8 cellular contexts compared by ENCODE assay signal in the genomic region with DNA sequence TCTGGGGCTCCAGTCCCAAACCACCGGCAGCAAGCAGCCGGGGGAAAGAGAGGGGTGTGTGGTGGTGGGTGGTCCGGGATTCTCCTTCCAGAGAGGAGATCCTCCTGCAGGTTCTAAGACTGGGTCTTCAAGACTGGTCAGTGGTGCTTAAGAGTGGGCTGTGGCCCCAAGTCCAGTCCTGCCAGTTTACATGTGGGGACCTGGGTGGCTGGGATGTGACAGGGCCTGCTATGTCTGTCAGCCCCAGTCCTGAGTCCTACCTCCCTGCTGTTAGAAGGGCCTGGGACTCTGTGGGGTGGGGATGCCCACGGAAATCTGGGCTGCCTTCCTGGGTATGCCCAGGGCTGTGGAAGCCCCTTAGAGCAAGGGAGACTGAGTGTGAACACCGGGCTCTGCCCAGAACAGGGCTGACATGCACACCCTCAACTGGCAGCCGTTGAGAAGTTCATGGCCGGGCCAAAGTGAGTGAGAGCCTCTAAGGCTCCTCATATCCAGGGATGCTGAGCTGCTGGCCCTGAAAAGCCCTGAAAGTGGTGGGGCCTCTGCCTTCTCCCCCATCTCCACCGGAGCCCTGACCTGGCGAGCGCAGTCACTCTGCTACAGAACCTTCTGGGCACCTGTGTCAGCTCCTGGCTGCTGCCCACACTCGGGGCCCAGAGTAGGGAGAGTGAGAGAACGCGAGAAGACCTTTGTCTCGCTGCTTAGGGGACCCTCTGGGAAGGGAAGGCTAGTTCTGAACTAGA. TPM values are rescaled to one million over a fixed set of nuclear protein-coding genes. Genes with fewer than 3 reads are reported as not detected.
DNase-seq lines count a peak whose midpoint lies in the region; ATAC-seq and TF ChIP-seq lines count a peak whose summit lies in the region.

No MANE protein-coding gene starts in this region.

- TF ChIP-seq POLR2A in HCT116 (IDR thresholded peaks at IDR 0.05; ENCODE audit: borderline replicate concordance, extremely low read depth, insufficient read depth, insufficient read length) (no peak), heart left ventricle (IDR thresholded peaks at IDR 0.05) (no peak)

- intact Hi-C loops in HCT116 (cut with micrococcal nuclease): no loop called here
- intact Hi-C loops in heart left ventricle (cut with DNase I): loop anchor here in 1 of 10 donors (10.0 kb wide), 1 partner anchor 133 kb away; no protein-coding TSS in a partner anchor

- BruUV-seq in HCT116 (replicated peaks; lab: Mats Ljungman, UMichigan): no TSS peak

- H3K36me3 Mint-ChIP-seq in activated CD4-positive, alpha-beta memory T cell treated with anti-CD3 and anti-CD28 coated beads, Interleukin-2, amount 10 ng/mL, durations not matched to agents 7 days and 5 days (ENCODE audit: low read depth): peaks cover 6% of the 10 kb centered on the region

- H3K27ac Mint-ChIP-seq in activated CD4-positive, alpha-beta memory T cell treated with anti-CD3 and anti-CD28 coated beads, Interleukin-2, amount 10 ng/mL, durations not matched to agents 7 days and 5 days: peak overlapping the region; percentile 80

- H3K9me3 Mint-ChIP-seq in activated CD4-positive, alpha-beta memory T cell treated with anti-CD3 and anti-CD28 coated beads, Interleukin-2, amount 10 ng/mL, durations not matched to agents 7 days and 5 days: peaks cover 3% of the 10 kb centered on the region

- no peaks in the 10 kb centered on the region for H3K27me3 Mint-ChIP-seq in activated CD4-positive, alpha-beta memory T cell treated with anti-CD3 and anti-CD28 coated beads, Interleukin-2, amount 10 ng/mL, durations not matched to agents 7 days and 5 days

- H3K9ac ChIP-seq in HCT116 (ENCODE audit: low read length) (peak overlapping the region; percentile 73), skeletal muscle satellite cell (ENCODE audit: low read depth, low read length) (peak overlapping the region; percentile 83)

- peaks cover 27% of the 10 kb centered on the region for H3K4me1 Mint-ChIP-seq in activated CD4-positive, alpha-beta memory T cell treated with anti-CD3 and anti-CD28 coated beads, Interleukin-2, amount 10 ng/mL, durations not matched to agents 7 days and 5 days

- H3K79me2 ChIP-seq in HCT116 (ENCODE audit: insufficient read depth, low read length): peaks cover 47% of the 10 kb centered on the region; the same call in 1 of the 2 replicates

- H3K36me3 ChIP-seq in HCT116 (ENCODE audit: control insufficient read depth in 1 of 2, insufficient read depth in 2 of 2, low read length in 2 of 2) (no peaks in the 10 kb centered on the region), heart left ventricle (no peaks in the 10 kb centered on the region), skeletal muscle satellite cell (ENCODE audit: insufficient read depth, low read length) (no peaks in the 10 kb centered on the region)

- H3K4me3 Mint-ChIP-seq in activated CD4-positive, alpha-beta memory T cell treated with anti-CD3 and anti-CD28 coated beads, Interleukin-2, amount 10 ng/mL, durations not matched to agents 7 days and 5 days: peak overlapping the region; percentile 80

- no peak for TF ChIP-seq RAD21 in HCT116 (IDR thresholded peaks at IDR 0.05; ENCODE audit: low read depth)

- H3K27me3 ChIP-seq in HCT116 (ENCODE audit: insufficient read depth, low read length) (no peaks in the 10 kb centered on the region), heart left ventricle (no peaks in the 10 kb centered on the region), skeletal muscle satellite cell (ENCODE audit: control insufficient read depth, insufficient read depth, low read length) (no peaks in the 10 kb centered on the region)

- RAD21 ChIA-PET in HCT116 (lab: Charles Lee; ENCODE audit: low non-redundant PET in 1 of 2, low total read pairs in 2 of 2, uncharacterized antibody in 2 of 2, unreplicated experiment in 2 of 2): no interaction called here

- CTCF ChIA-PET in HCT116 (lab: Charles Lee): interaction anchor here (0.8 to 0.9 kb wide), 2 partner anchors 10 to 11 kb away, joined by 3 to 6 read pairs; no protein-coding TSS in a partner anchor
- CTCF ChIA-PET in activated CD4-positive, alpha-beta memory T cell treated with anti-CD3 and anti-CD28 coated beads, Interleukin-2, amount 10 ng/mL, durations not matched to agents 7 days and 5 days (lab: Charles Lee): interaction anchor here (0.9 kb wide), 1 partner anchor 12 kb away, joined by 5 read pairs; no protein-coding TSS in a partner anchor

- H3K27ac ChIP-seq in HCT116 (ENCODE audit: low read depth, low read length) (no peak overlapping the region; the same call in 1 of the 2 replicates), heart left ventricle (peak overlapping the region; percentile 85 to 97 (median 90))

- H2AFZ ChIP-seq in HCT116 (ENCODE audit: low read depth, low read length, poor library complexity, severe bottlenecking): no peak overlapping the region

- no peaks in the 10 kb centered on the region for H3K9me3 ChIP-seq in HCT116 (ENCODE audit: control insufficient read depth in 1 of 2, insufficient read depth in 1 of 2, low read depth in 1 of 2, low read length in 2 of 2)
- no peaks in the 10 kb centered on the region for H3K9me3 ChIP-seq in heart left ventricle
- no peaks in the 10 kb centered on the region for H3K9me3 ChIP-seq in skeletal muscle satellite cell (replicated peaks; ENCODE audit: low read length)

- peak overlapping the region; percentile 85 for H3K4me2 ChIP-seq in HCT116 (ENCODE audit: low read length)
- peak overlapping the region; percentile 95 for H3K4me2 ChIP-seq in skeletal muscle satellite cell (ENCODE audit: low read length)

- H3K4me3 ChIP-seq in HCT116 (replicated peaks in 1 of 2; ENCODE audit: low read depth in 1 of 2, low read length in 2 of 2) (peak overlapping the region; percentile 61 to 76), heart left ventricle (peak overlapping the region; percentile 65 to 96 (median 85)), skeletal muscle satellite cell (ENCODE audit: low read length) (peak overlapping the region; percentile 75)

- ATAC-seq in HCT116 (peak; percentile 5; the same call in 1 of the 2 replicates), heart left ventricle (peak in 3 of 4 donors; percentile 23 to 28 (median 28))

- 46 to 83% (median 58%) methylated on average over 7 to 14 of the region's 14 CpGs for WGBS in heart left ventricle, 4 donors

- peaks cover 7 to 18% of the 10 kb centered on the region in 2 experiments; a peak in 3 of 4 replicates for H3K4me1 ChIP-seq in HCT116 (ENCODE audit: control insufficient read depth in 1 of 2, insufficient read depth in 2 of 2, low read length in 2 of 2)
- H3K4me1 ChIP-seq in heart left ventricle: peaks cover 0 to 72% (median 62%) of the 10 kb centered on the region in 12 donors
- H3K4me1 ChIP-seq in skeletal muscle satellite cell (ENCODE audit: control insufficient read depth, insufficient read depth, low read length): peaks cover 33% of the 10 kb centered on the region

- DNase-seq in HCT116 (ENCODE audit: low read depth, low spot score): no peak
- peak; percentile 17 for DNase-seq in activated CD4-positive, alpha-beta memory T cell treated with anti-CD3 and anti-CD28 coated beads, Interleukin-2, amount 10 ng/mL, durations not matched to agents 7 days and 5 days
- DNase-seq in heart left ventricle: no peak
- no peak for DNase-seq in iPS-NIHi11 (ENCODE audit: low spot score)
- DNase-seq in NCI-H446 (lab: John Stamatoyannopoulos, UW): no peak
- DNase-seq in NCI-H146 treated with DMSO at 0.1 percent for 48 hours (lab: John Stamatoyannopoulos, UW; ENCODE audit: unreplicated experiment): no peak
- no peak for DNase-seq in HK-2 (ENCODE audit: unreplicated experiment)

- no peaks in the 10 kb centered on the region for H4K20me1 ChIP-seq in HCT116 (ENCODE audit: insufficient read depth)

- POLR2A ChIA-PET in HCT116 (lab: Charles Lee): interaction anchor here (0.9 kb wide), 1 partner anchor 12 kb away, joined by 3 read pairs; no protein-coding TSS in a partner anchor
- POLR2A ChIA-PET in activated CD4-positive, alpha-beta memory T cell treated with anti-CD3 and anti-CD28 coated beads, Interleukin-2, amount 10 ng/mL, durations not matched to agents 7 days and 5 days (lab: Charles Lee): interaction anchor here (0.6 to 4.1 kb wide), 9 partner anchors 8 to 125 kb away, joined by 3 to 45 read pairs (median 3); partner anchors contain the start of gene FAM120AOS

- no peaks in the 10 kb centered on the region for H3K9me2 ChIP-seq in HCT116 (ENCODE audit: insufficient read depth)

- TF ChIP-seq CTCF in HCT116 (IDR thresholded peaks at IDR 0.05 in 2 of 3, conservative IDR thresholded peaks at IDR 0.05 in 1 of 3; ENCODE audit: borderline replicate concordance in 1 of 3, insufficient read depth in 1 of 3, low read depth in 2 of 3, low read length in 2 of 3) (no peak), heart left ventricle (IDR thresholded peaks at IDR 0.05) (no peak)

TF ChIP-seq in HCT116, 20 proteins besides CTCF, POLR2A, EP300 and RAD21 (continues in another document):
- no peak for TF ChIP-seq CEBPB (IDR thresholded peaks at IDR 0.05; ENCODE audit: low read depth)
- TF ChIP-seq SP1 (IDR thresholded peaks at IDR 0.05; ENCODE audit: low read depth): no peak
- no peak for TF ChIP-seq POLR2AphosphoS5 (IDR thresholded peaks at IDR 0.05; ENCODE audit: low read depth, low read length)
- TF ChIP-seq FOSL1 (IDR thresholded peaks at IDR 0.05; ENCODE audit: low read depth): no peak
- TF ChIP-seq JUND (IDR thresholded peaks at IDR 0.05): no peak
- TF ChIP-seq, protein P1, sequence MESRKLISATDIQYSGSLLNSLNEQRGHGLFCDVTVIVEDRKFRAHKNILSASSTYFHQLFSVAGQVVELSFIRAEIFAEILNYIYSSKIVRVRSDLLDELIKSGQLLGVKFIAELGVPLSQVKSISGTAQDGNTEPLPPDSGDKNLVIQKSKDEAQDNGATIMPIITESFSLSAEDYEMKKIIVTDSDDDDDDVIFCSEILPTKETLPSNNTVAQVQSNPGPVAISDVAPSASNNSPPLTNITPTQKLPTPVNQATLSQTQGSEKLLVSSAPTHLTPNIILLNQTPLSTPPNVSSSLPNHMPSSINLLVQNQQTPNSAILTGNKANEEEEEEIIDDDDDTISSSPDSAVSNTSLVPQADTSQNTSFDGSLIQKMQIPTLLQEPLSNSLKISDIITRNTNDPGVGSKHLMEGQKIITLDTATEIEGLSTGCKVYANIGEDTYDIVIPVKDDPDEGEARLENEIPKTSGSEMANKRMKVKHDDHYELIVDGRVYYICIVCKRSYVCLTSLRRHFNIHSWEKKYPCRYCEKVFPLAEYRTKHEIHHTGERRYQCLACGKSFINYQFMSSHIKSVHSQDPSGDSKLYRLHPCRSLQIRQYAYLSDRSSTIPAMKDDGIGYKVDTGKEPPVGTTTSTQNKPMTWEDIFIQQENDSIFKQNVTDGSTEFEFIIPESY (IDR thresholded peaks at IDR 0.05; ENCODE audit: extremely low read depth, insufficient replicate concordance, low read length): no peak
- no peak for TF ChIP-seq ZFX (IDR thresholded peaks at IDR 0.05)
- no peak for TF ChIP-seq ELF1 (IDR thresholded peaks at IDR 0.05; ENCODE audit: borderline replicate concordance, low read depth)

RNA-seq across cellular contexts. Expression of gene PHF2, which starts 1.7 kb away (rescaled TPM):
- total RNA-seq in HCT116 (2021; ENCODE audit: unreplicated experiment) (20.6 TPM), heart left ventricle (10 to 100 TPM; 19.5 to 37.2 (median 22.4) TPM)
- polyA plus RNA-seq in HCT116 (2012): 11.2 and 11.5 TPM in 2 replicates
- total RNA-seq in activated CD4-positive, alpha-beta memory T cell treated with anti-CD3 and anti-CD28 coated beads, Interleukin-2, amount 10 ng/mL, durations not matched to agents 7 days and 5 days: 10 to 100 TPM; 25.5 to 26.8 TPM
- 10 to 100 TPM; 18.8 to 20.4 TPM for polyA plus RNA-seq in heart left ventricle
- 7.0 and 7.4 TPM in 2 replicates for total RNA-seq in skeletal muscle satellite cell (2012; rRNA removed)
